Comparison of ENCODE assay signal across 26 cellular contexts in the genomic region with DNA sequence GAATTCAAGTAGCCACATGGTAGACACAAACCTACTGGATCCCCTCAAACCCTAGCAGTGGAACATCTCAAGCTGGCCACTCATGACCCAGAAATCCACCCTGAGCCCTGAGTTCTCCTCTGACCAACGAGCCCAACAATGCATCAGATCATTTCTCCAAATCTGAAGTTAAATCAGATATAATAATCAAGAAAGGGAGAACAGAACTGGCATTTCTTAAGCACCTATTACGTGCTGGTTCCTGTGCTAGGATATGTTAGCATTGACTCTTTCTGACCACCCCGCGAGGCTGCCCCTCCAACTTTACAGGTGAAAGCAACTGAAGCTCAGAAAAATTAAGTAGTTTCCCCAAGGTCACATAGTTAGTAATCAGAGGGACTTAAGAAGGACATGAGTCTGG. TPM values are rescaled to one million over a fixed set of nuclear protein-coding genes. Genes with fewer than 3 reads are reported as not detected.
"Had no signal": no experiment of that assay in that cellular context is flagged by ENCODE, and none has a peak within 500 bp of the region (broad histone marks: within the 10 kb centered on the region; RNA-seq: fewer than 3 reads in every experiment).

No MANE protein-coding gene starts in this region.

- H3K4me1 ChIP-seq: testis had no signal

- H3K36me3 Mint-ChIP-seq: natural killer cell; stimulated activated effector memory CD8-positive, alpha-beta T cell treated with anti-CD3 and anti-CD28 coated beads, Interleukin-12 subunit alpha, Interleukin-12 subunit beta, amount 100 ng/mL, for 72 hours; type B pancreatic cell had no signal

- H3K4me3 ChIP-seq: pancreas, psoas muscle, right lobe of liver, sigmoid colon, stomach, testis, tibial artery, transverse colon, upper lobe of right lung, vagina had no signal

- H3K27ac ChIP-seq: pancreas, psoas muscle, right lobe of liver, sigmoid colon, stomach, testis, tibial artery, transverse colon, upper lobe of right lung, vagina had no signal

- ATAC-seq: naive thymus-derived CD4-positive, alpha-beta T cell; natural killer cell; pancreas; psoas muscle; right cardiac atrium; right lobe of liver; stimulated activated effector memory CD8-positive, alpha-beta T cell treated with anti-CD3 and anti-CD28 coated beads, Interleukin-12 subunit alpha, Interleukin-12 subunit beta, amount 100 ng/mL, for 72 hours; stimulated activated naive B cell treated with anti-CD40 and anti-IgM and Interleukin-4, amounts not matched to agents 10 μg/mL and 1 μg/mL and 100 μg/mL, for 72 hours; upper lobe of right lung had no signal

- H3K27me3 ChIP-seq: pancreas, right lobe of liver, testis, vagina had no signal

- H3K4me3 Mint-ChIP-seq: naive thymus-derived CD4-positive, alpha-beta T cell; natural killer cell; nephron; stimulated activated effector memory CD8-positive, alpha-beta T cell treated with anti-CD3 and anti-CD28 coated beads, Interleukin-12 subunit alpha, Interleukin-12 subunit beta, amount 100 ng/mL, for 72 hours; stimulated activated naive B cell treated with anti-CD40 and anti-IgM and Interleukin-4, amounts not matched to agents 10 μg/mL and 1 μg/mL and 100 μg/mL, for 72 hours; stimulated activated naive CD8-positive, alpha-beta T cell treated with anti-CD3 and anti-CD28 coated beads, Interleukin-15, Interleukin-2, amounts not matched to agents 100 ng/mL and 50 ng/mL, for 24 hours; type B pancreatic cell had no signal

- H3K36me3 ChIP-seq: pancreas, right lobe of liver, sigmoid colon, stomach, tibial artery, transverse colon, upper lobe of right lung, vagina had no signal

- H3K9me3 ChIP-seq: pancreas, psoas muscle, right lobe of liver, sigmoid colon, stomach, testis, tibial artery, transverse colon, upper lobe of right lung, vagina had no signal

- H3K27ac Mint-ChIP-seq: naive thymus-derived CD4-positive, alpha-beta T cell; natural killer cell; nephron; progenitor cell of endocrine pancreas; stimulated activated effector memory CD8-positive, alpha-beta T cell treated with anti-CD3 and anti-CD28 coated beads, Interleukin-12 subunit alpha, Interleukin-12 subunit beta, amount 100 ng/mL, for 72 hours; stimulated activated naive B cell treated with anti-CD40 and anti-IgM and Interleukin-4, amounts not matched to agents 10 μg/mL and 1 μg/mL and 100 μg/mL, for 72 hours; stimulated activated naive CD8-positive, alpha-beta T cell treated with anti-CD3 and anti-CD28 coated beads, Interleukin-15, Interleukin-2, amounts not matched to agents 100 ng/mL and 50 ng/mL, for 24 hours; type B pancreatic cell had no signal

- FAIRE-seq: pancreas, small intestine had no signal

- H3K4me1 Mint-ChIP-seq: nephron; stimulated activated naive B cell treated with anti-CD40 and anti-IgM and Interleukin-4, amounts not matched to agents 10 μg/mL and 1 μg/mL and 100 μg/mL, for 72 hours had no signal

- DNase-seq: naive thymus-derived CD4-positive, alpha-beta T cell; natural killer cell; occipital lobe; pancreas; psoas muscle; right cardiac atrium; right lobe of liver; sigmoid colon; small intestine; stimulated activated CD4-positive, alpha-beta T cell treated with anti-CD3 and anti-CD28 coated beads, Interleukin-15, amount 100 ng/mL, for 24 hours; stimulated activated CD4-positive, alpha-beta T cell treated with anti-CD3 and anti-CD28 coated beads, Interleukin-2, amount 100 ng/mL, for 24 hours; stimulated activated CD4-positive, alpha-beta T cell treated with anti-CD3 and anti-CD28 coated beads, Interleukin-2, amount 100 ng/mL, for 48 hours; stimulated activated CD4-positive, alpha-beta T cell treated with anti-CD3 and anti-CD28 coated beads, Interleukin-4, amount 100 ng/mL, for 24 hours; stimulated activated naive B cell treated with anti-CD40 and anti-IgM and Interleukin-4, amounts not matched to agents 10 μg/mL and 1 μg/mL and 100 μg/mL, for 72 hours; stimulated activated naive CD4-positive, alpha-beta T cell treated with Interleukin-2 at 50 U/mL for 16 hours; stomach; testis; transverse colon; upper lobe of right lung had no signal

RNA-seq across cellular contexts. Expression of a gene that starts 59.9 kb away (rescaled TPM):
- total RNA-seq: naive thymus-derived CD4-positive, alpha-beta T cell; natural killer cell had no signal
